14 cellular contexts compared by ENCODE assay signal in genomic region chr1:50553921-50554320, GRCh38.
"Had no signal": no experiment of that assay in that cellular context is flagged by ENCODE, and none has a peak within 500 bp of the region (broad histone marks: within the 10 kb centered on the region; RNA-seq: fewer than 3 reads in every experiment).

No MANE protein-coding gene starts in this region.

- H3K9me3 ChIP-seq: esophagus squamous epithelium, pancreas had no signal

- ATAC-seq: foreskin keratinocyte, left colon, pancreas, right cardiac atrium had no signal

- H3K4me2 ChIP-seq: smooth muscle cell had no signal

- H3K36me3 ChIP-seq: esophagus squamous epithelium, pancreas had no signal

- FAIRE-seq: pancreas, urothelium cell line had no signal

- H3K4me1 ChIP-seq: esophagus squamous epithelium, foreskin keratinocyte, pancreas had no signal

- H3K27ac ChIP-seq: esophagus squamous epithelium, foreskin keratinocyte, pancreas had no signal

- H3K4me3 ChIP-seq: esophagus squamous epithelium, pancreas, smooth muscle cell had no signal

- H3K27me3 ChIP-seq: esophagus squamous epithelium, foreskin keratinocyte, pancreas had no signal

- DNase-seq: dermis blood vessel endothelial cell; esophagus squamous epithelium; foreskin keratinocyte; left colon; mesendoderm; naive B cell; occipital lobe; pancreas; right cardiac atrium; stimulated activated CD4-positive, alpha-beta T cell treated with anti-CD3 and anti-CD28 coated beads, Interleukin-2, amount 100 ng/mL, for 48 hours; stimulated activated naive CD4-positive, alpha-beta T cell treated with Interleukin-2 at 50 U/mL for 16 hours; trophoblast cell had no signal
